10 cellular contexts compared by ENCODE assay signal in the genomic region with DNA sequence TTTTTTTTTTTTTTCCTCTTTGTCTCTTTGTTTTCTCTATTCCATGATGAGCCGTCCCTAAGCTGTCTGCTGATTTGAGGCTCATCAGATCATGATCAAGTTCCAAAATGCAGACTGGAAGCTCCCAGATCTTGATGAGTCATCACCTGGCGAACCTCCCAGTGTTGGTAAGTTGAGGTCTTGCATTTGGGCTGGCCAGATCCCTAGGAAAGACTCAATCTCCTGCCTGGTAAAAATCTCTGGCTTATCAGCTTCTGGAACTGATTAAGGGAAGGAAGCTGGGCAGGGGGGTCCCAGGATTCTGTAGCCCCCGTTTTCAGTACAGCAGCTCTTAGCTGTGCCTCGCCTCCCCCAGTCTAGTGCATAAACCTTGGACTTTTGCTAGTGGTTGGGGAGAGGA.
DNase-seq lines count a peak whose midpoint lies in the region; ATAC-seq, FAIRE-seq and TF ChIP-seq lines count a peak whose summit lies in the region.
"Had no signal": no experiment of that assay in that cellular context is flagged by ENCODE, and none has a peak within 500 bp of the region (broad histone marks: within the 10 kb centered on the region; RNA-seq: fewer than 3 reads in every experiment).

No MANE protein-coding gene starts in this region.

- no peaks in the 10 kb centered on the region for H3K9me3 Mint-ChIP-seq in MCF 10A (ENCODE audit: unreplicated experiment)

- H3K27me3 ChIP-seq in breast epithelium: peaks cover 0 to 23% of the 10 kb centered on the region in 2 donors
- H3K27me3 ChIP-seq in right cardiac atrium (ENCODE audit: control insufficient read depth, insufficient read depth): no peaks in the 10 kb centered on the region

- H3K27me3 Mint-ChIP-seq in MCF 10A (ENCODE audit: insufficient read depth, unreplicated experiment): peaks cover 38% of the 10 kb centered on the region

- 42% methylated on average over 4 of the region's 4 CpGs for WGBS in right cardiac atrium

- H3K27ac ChIP-seq in breast epithelium (no peak overlapping the region), right cardiac atrium (ENCODE audit: low read length) (no peak overlapping the region)
- H3K27ac ChIP-seq: HL-60 had no signal

- no peak overlapping the region for H3K4me3 ChIP-seq in breast epithelium
- no peak overlapping the region for H3K4me3 ChIP-seq in epithelial cell of esophagus (ENCODE audit: low read length)
- no peak overlapping the region for H3K4me3 ChIP-seq in right cardiac atrium (ENCODE audit: low read length)

- CTCF ChIA-PET in MCF 10A (lab: Yijun Ruan, JAX): interaction anchor here (1.1 kb wide), 2 partner anchors 55 to 397 kb away, joined by 3 read pairs; no protein-coding TSS in a partner anchor

- H3K4me1 Mint-ChIP-seq in MCF 10A (ENCODE audit: insufficient read depth, unreplicated experiment): peaks cover 5% of the 10 kb centered on the region

- BruUV-seq in MCF 10A (replicated peaks; lab: Mats Ljungman, UMichigan): no TSS peak

- no peak for FAIRE-seq in urothelium cell line (lab: Jason Lieb, UNC)

- POLR2A ChIA-PET in MCF 10A (lab: Yijun Ruan, JAX): interaction anchor here (0.9 kb wide), 1 partner anchor 97 kb away, joined by 4 read pairs; no protein-coding TSS in a partner anchor

- no peak overlapping the region for H3K4me3 Mint-ChIP-seq in MCF 10A (ENCODE audit: unreplicated experiment)
- H3K4me3 Mint-ChIP-seq: naive thymus-derived CD8-positive, alpha-beta T cell had no signal

- TF ChIP-seq POLR2A in breast epithelium (IDR thresholded peaks at IDR 0.05): no peak

- TF ChIP-seq CTCF in MCF 10A (IDR thresholded peaks at IDR 0.05; ENCODE audit: unreplicated experiment): no peak
- TF ChIP-seq CTCF in breast epithelium (IDR thresholded peaks at IDR 0.05): no peak
- no peak for TF ChIP-seq CTCF in epithelial cell of esophagus (IDR thresholded peaks at IDR 0.05; ENCODE audit: insufficient read depth, low read depth, low read length, missing control alignments)

- DNase-seq in MCF 10A (ENCODE audit: unreplicated experiment) (peak; percentile 98), breast epithelium (ENCODE audit: low spot score in 2 of 2) (no peak), NCI-H446 (lab: John Stamatoyannopoulos, UW) (peak; percentile 64 to 91), epithelial cell of esophagus (ENCODE audit: low read depth) (peak; percentile 61), urothelium cell line (ENCODE audit: low spot score) (peak; percentile 86), right cardiac atrium (no peak)
- no peak for DNase-seq in activated naive CD4-positive, alpha-beta T cell treated with anti-CD3 and anti-CD28 coated beads, Interleukin-2, amount 50 U/mL, for 16 hours
- DNase-seq: naive thymus-derived CD8-positive, alpha-beta T cell had no signal

- no peaks in the 10 kb centered on the region for H3K4me1 ChIP-seq in breast epithelium
- no peaks in the 10 kb centered on the region for H3K4me1 ChIP-seq in right cardiac atrium (ENCODE audit: control insufficient read depth, insufficient read depth, low read length)

- H3K36me3 ChIP-seq in breast epithelium: no peaks in the 10 kb centered on the region

- H3K9me3 ChIP-seq in breast epithelium (peaks cover 7 to 14% of the 10 kb centered on the region in 2 donors), right cardiac atrium (ENCODE audit: control insufficient read depth, low read length) (peaks cover 2% of the 10 kb centered on the region)

- intact Hi-C loops in MCF 10A (cut with micrococcal nuclease) (no loop called here), breast epithelium (cut with DNase I; ENCODE audit: low total_unique reads) (no loop called here), right cardiac atrium (cut with DNase I) (no loop called here)

- H3K36me3 Mint-ChIP-seq in MCF 10A (ENCODE audit: insufficient read depth, unreplicated experiment): no peaks in the 10 kb centered on the region

- no peak overlapping the region for H3K27ac Mint-ChIP-seq in MCF 10A (ENCODE audit: low read depth, unreplicated experiment)

- no peak for ATAC-seq in HG02885 (IDR thresholded peaks at IDR 0.05; ENCODE audit: poor library complexity, unreplicated experiment)
- no peak for ATAC-seq in right cardiac atrium
- ATAC-seq: naive thymus-derived CD8-positive, alpha-beta T cell had no signal

Comparison
In these comparisons a context has a peak if more than half of its experiments do, and no peak if none do; other contexts are left out.
1. DNase-seq: peak in MCF 10A (single experiment), NCI-H446 (2 of 2), epithelial cell of esophagus (single experiment) and urothelium cell line (single experiment); none in breast epithelium (0 of 2), activated naive CD4-positive, alpha-beta T cell treated with anti-CD3 and anti-CD28 coated beads, Interleukin-2, amount 50 U/mL, for 16 hours (single experiment) and right cardiac atrium (0 of 3).